Comparison of ENCODE assay signal across 15 cellular contexts in genomic region chr15:63677778-63678177, GRCh38.
DNase-seq lines count a peak whose midpoint lies in the region; ATAC-seq and TF ChIP-seq lines count a peak whose summit lies in the region.
"Had no signal": no experiment of that assay in that cellular context is flagged by ENCODE, and none has a peak within 500 bp of the region (broad histone marks: within the 10 kb centered on the region; RNA-seq: fewer than 3 reads in every experiment).

No MANE protein-coding gene starts in this region.

- no peak overlapping the region for H3K4me3 Mint-ChIP-seq in CD8-positive, alpha-beta T cell
- no peak overlapping the region for H3K4me3 Mint-ChIP-seq in naive B cell
- H3K4me3 Mint-ChIP-seq: activated T-helper 1 cell treated with anti-CD3 and anti-CD28 coated beads, Interleukin-12 subunit alpha, Interleukin-12 subunit beta, Interleukin-2, Interleukin-4 antibody, amounts not matched to agents 30 ng/mL and 10 ng/mL and 1 ng/mL, durations not matched to agents 14 hours and 24 hours and 36 hours had no signal

- H3K27ac ChIP-seq in CD8-positive, alpha-beta T cell (ENCODE audit: low read depth, low read length), result no peak overlapping the region
- H3K27ac ChIP-seq: foreskin keratinocyte had no signal

- no peaks in the 10 kb centered on the region for H3K27me3 Mint-ChIP-seq in CD8-positive, alpha-beta T cell (ENCODE audit: low read depth)
- H3K27me3 Mint-ChIP-seq in naive B cell, result no peaks in the 10 kb centered on the region

- ATAC-seq in CD8-positive, alpha-beta T cell, result no peak
- no peak for ATAC-seq in naive B cell (ENCODE audit: low read depth in 2 of 2)
- ATAC-seq: foreskin keratinocyte, Panc1 had no signal

- no peaks in the 10 kb centered on the region for H3K9me3 ChIP-seq in CD8-positive, alpha-beta T cell (ENCODE audit: low read length)

- TF ChIP-seq CTCF in CD8-positive, alpha-beta T cell (IDR thresholded peaks at IDR 0.05), result no peak
- TF ChIP-seq CTCF in epithelial cell of esophagus (IDR thresholded peaks at IDR 0.05; ENCODE audit: insufficient read depth, low read depth, low read length, missing control alignments), result no peak

- H3K36me3 Mint-ChIP-seq in CD8-positive, alpha-beta T cell, result peaks cover 80% of the 10 kb centered on the region
- H3K36me3 Mint-ChIP-seq in naive B cell, result peaks cover 14 to 26% of the 10 kb centered on the region in 2 donors

- no peaks in the 10 kb centered on the region for H3K9me3 Mint-ChIP-seq in CD8-positive, alpha-beta T cell
- H3K9me3 Mint-ChIP-seq in naive B cell, result no peaks in the 10 kb centered on the region
- H3K9me3 Mint-ChIP-seq: activated T-helper 1 cell treated with anti-CD3 and anti-CD28 coated beads, Interleukin-12 subunit alpha, Interleukin-12 subunit beta, Interleukin-2, Interleukin-4 antibody, amounts not matched to agents 30 ng/mL and 10 ng/mL and 1 ng/mL, durations not matched to agents 14 hours and 24 hours and 36 hours had no signal

- no peak overlapping the region for H3K4me3 ChIP-seq in CD8-positive, alpha-beta T cell (ENCODE audit: low read depth, low read length)
- H3K4me3 ChIP-seq in epithelial cell of esophagus (ENCODE audit: low read length), result no peak overlapping the region

- peaks cover 3% of the 10 kb centered on the region for H3K4me1 ChIP-seq in CD8-positive, alpha-beta T cell (ENCODE audit: insufficient read depth, low read length)
- H3K4me1 ChIP-seq: foreskin keratinocyte had no signal

- CTCF ChIA-PET in CD8-positive, alpha-beta T cell (lab: Charles Lee), result interaction anchor here (1.3 kb wide), 1 partner anchor 15 kb away, joined by 4 read pairs; no protein-coding TSS in a partner anchor

- peaks cover 23% of the 10 kb centered on the region for H3K4me1 Mint-ChIP-seq in CD8-positive, alpha-beta T cell (ENCODE audit: low read depth)
- H3K4me1 Mint-ChIP-seq in naive B cell, result peaks cover 12 to 25% (median 12%) of the 10 kb centered on the region in 3 donors

- DNase-seq in CD8-positive, alpha-beta T cell, result no peak
- peak; percentile 84 for DNase-seq in NCI-H2196 (lab: John Stamatoyannopoulos, UW; ENCODE audit: unreplicated experiment)
- peak; percentile 19 for DNase-seq in epithelial cell of esophagus (ENCODE audit: low read depth)
- no peak for DNase-seq in naive B cell
- no peak for DNase-seq in DMS79 treated with DMSO at 0.1 percent for 48 hours (lab: John Stamatoyannopoulos, UW)
- DNase-seq in dermis blood vessel endothelial cell, result no peak
- no peak for DNase-seq in germinal center (ENCODE audit: low spot score)
- no peak for DNase-seq in NCI-H187 treated with DMSO at 0.1 percent for 48 hours (lab: John Stamatoyannopoulos, UW)
- DNase-seq: activated CD4-positive, alpha-beta T cell treated with anti-CD3 and anti-CD28 coated beads for 48 hours; foreskin keratinocyte; NCI-H345; stimulated activated CD4-positive, alpha-beta T cell treated with anti-CD3 and anti-CD28 coated beads, Interleukin-4, amount 100 ng/mL, for 1 hour; stimulated activated naive CD4-positive, alpha-beta T cell had no signal

- intact Hi-C loops in CD8-positive, alpha-beta T cell (cut with DNase I, micrococcal nuclease), result no loop called here

- H3K27ac Mint-ChIP-seq in CD8-positive, alpha-beta T cell, result peak overlapping the region; percentile 74
- H3K27ac Mint-ChIP-seq in naive B cell, result peak overlapping the region in 4 of 6 donors; percentile 39 to 79 (median 62)
- H3K27ac Mint-ChIP-seq: activated T-helper 1 cell treated with anti-CD3 and anti-CD28 coated beads, Interleukin-12 subunit alpha, Interleukin-12 subunit beta, Interleukin-2, Interleukin-4 antibody, amounts not matched to agents 30 ng/mL and 10 ng/mL and 1 ng/mL, durations not matched to agents 14 hours and 24 hours and 36 hours had no signal

- POLR2A ChIA-PET in CD8-positive, alpha-beta T cell (lab: Charles Lee), result no interaction called here

- H3K27me3 ChIP-seq in CD8-positive, alpha-beta T cell (ENCODE audit: insufficient read depth, low read length), result no peaks in the 10 kb centered on the region
- H3K27me3 ChIP-seq: foreskin keratinocyte had no signal

- peaks cover 50% of the 10 kb centered on the region for H3K36me3 ChIP-seq in CD8-positive, alpha-beta T cell (ENCODE audit: insufficient read depth, low read length)

Comparison
In these comparisons a context has a peak if more than half of its experiments do, and no peak if none do; other contexts are left out.
1. DNase-seq: peak in NCI-H2196 (single experiment) and epithelial cell of esophagus (single experiment); none in CD8-positive, alpha-beta T cell (0 of 7), naive B cell (single experiment), DMS79 treated with DMSO at 0.1 percent for 48 hours (single experiment), dermis blood vessel endothelial cell (single experiment), germinal center (single experiment) and NCI-H187 treated with DMSO at 0.1 percent for 48 hours (single experiment).